1 cellular context compared by ENCODE assay signal in the genomic region with DNA sequence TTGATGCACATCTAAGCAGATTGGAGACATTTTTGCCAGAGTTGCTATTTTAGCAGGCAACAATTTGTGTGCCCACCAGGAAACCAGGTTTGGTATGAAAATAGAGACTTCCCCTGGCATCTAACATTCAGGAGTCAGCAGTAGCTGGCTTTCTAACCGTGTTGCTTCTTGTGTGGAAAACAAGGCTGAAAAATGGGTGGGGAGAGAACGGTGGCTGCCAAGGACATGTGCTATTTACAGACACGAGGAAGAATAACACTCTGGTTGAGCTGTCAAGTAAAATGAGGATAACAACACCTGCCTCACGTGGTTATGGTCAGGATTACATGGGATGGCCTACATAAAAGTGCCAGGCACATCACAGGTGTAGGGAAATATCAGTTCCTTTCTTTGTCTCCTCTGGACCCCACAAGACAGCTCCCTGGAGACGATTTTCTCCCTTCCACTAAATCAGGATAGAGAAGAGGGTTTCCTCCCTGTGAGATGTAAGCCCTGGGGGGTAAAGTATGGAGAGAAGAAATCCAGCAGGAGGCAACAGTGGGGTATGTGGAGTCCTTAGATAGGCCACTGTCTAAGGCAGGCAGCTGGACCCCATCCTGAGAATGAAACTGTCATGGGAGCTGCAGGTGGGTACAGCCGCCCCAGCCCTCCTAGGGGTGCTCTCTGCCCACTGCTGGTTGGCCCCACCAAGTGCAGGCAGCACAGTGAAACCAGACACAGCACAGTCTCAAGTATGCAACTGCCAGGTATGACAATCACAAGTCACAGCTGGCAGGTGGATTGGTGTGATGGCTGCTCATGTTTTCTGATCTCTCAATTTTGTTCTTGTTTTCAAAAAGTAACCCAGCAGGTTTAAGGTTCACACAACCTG.
TF ChIP-seq lines count a peak whose summit lies in the region.

No MANE protein-coding gene starts in this region.

TF ChIP-seq in HEK293T, 16 proteins besides CTCF, POLR2A, EP300 and RAD21 (continued from another document):
- TF ChIP-seq L3MBTL2 (conservative IDR thresholded peaks at IDR 0.05) (no peak), ARNT (IDR thresholded peaks at IDR 0.05) (no peak), ZNF384 (IDR thresholded peaks at IDR 0.05) (no peak), ELF4 (IDR thresholded peaks at IDR 0.05) (no peak)
